ENCODE assay signal across 8 cellular contexts in genomic region chr19:41352609-41353465, GRCh38.
DNase-seq lines count a peak whose midpoint lies in the region; ATAC-seq and TF ChIP-seq lines count a peak whose summit lies in the region.

No MANE protein-coding gene starts in this region.

- H3K9me3 Mint-ChIP-seq in T-helper 1 cell treated with Interleukin-12 subunit alpha and Interleukin-12 subunit beta and Interleukin-4 antibody, amounts not matched to agents 30 μg/mL and 1 μg/mL, for 36 hours, result peaks cover 4% of the 10 kb centered on the region

- peak overlapping the region; percentile 96 for H3K4me3 Mint-ChIP-seq in T-helper 1 cell treated with Interleukin-12 subunit alpha and Interleukin-12 subunit beta and Interleukin-4 antibody, amounts not matched to agents 30 μg/mL and 1 μg/mL, for 36 hours

- peak overlapping the region; percentile 91 for H3K4me3 ChIP-seq in HL-60 (replicated peaks; ENCODE audit: insufficient read depth, low read length)
- H3K4me3 ChIP-seq in iPS-11a (ENCODE audit: low read depth, low read length), result peak overlapping the region; percentile 65
- peak overlapping the region; percentile 54 to 96 (median 82) for H3K4me3 ChIP-seq in skin epidermis

- TF ChIP-seq CTCF in HL-60 (IDR thresholded peaks at IDR 0.05; ENCODE audit: insufficient read depth, low read length), result peak; percentile 48

- H3K36me3 Mint-ChIP-seq in T-helper 1 cell treated with Interleukin-12 subunit alpha and Interleukin-12 subunit beta and Interleukin-4 antibody, amounts not matched to agents 30 μg/mL and 1 μg/mL, for 36 hours (ENCODE audit: low read depth), result peaks cover 30% of the 10 kb centered on the region

- ATAC-seq in HG02678 (IDR thresholded peaks at IDR 0.05; ENCODE audit: unreplicated experiment), result no peak

- peak overlapping the region; percentile 96 for H3K27ac Mint-ChIP-seq in T-helper 1 cell treated with Interleukin-12 subunit alpha and Interleukin-12 subunit beta and Interleukin-4 antibody, amounts not matched to agents 30 μg/mL and 1 μg/mL, for 36 hours

- DNase-seq in COLO668 (lab: John Stamatoyannopoulos, UW; ENCODE audit: unreplicated experiment) (peak; percentile 35), HL-60 (ENCODE audit: low read depth in 1 of 2, low spot score in 1 of 2) (peak; percentile 70 to 82), amniotic epithelial cell (ENCODE audit: low read depth) (peak; percentile 49), DMS114 treated with DMSO at 0.1 percent for 48 hours (lab: John Stamatoyannopoulos, UW; ENCODE audit: unreplicated experiment) (no peak)

- H3K27ac ChIP-seq in HL-60 (replicated peaks) (peak overlapping the region; percentile 77), skin epidermis (peak overlapping the region; percentile 54 to 96 (median 90))

- H3K27me3 Mint-ChIP-seq in T-helper 1 cell treated with Interleukin-12 subunit alpha and Interleukin-12 subunit beta and Interleukin-4 antibody, amounts not matched to agents 30 μg/mL and 1 μg/mL, for 36 hours (ENCODE audit: low read depth), result no peaks in the 10 kb centered on the region

- peaks cover 50% of the 10 kb centered on the region for H3K4me1 Mint-ChIP-seq in T-helper 1 cell treated with Interleukin-12 subunit alpha and Interleukin-12 subunit beta and Interleukin-4 antibody, amounts not matched to agents 30 μg/mL and 1 μg/mL, for 36 hours (ENCODE audit: low read depth)

- H3K27me3 ChIP-seq in HL-60 (ENCODE audit: insufficient read depth, poor library complexity, severe bottlenecking), result no peaks in the 10 kb centered on the region
